16 cellular contexts compared by ENCODE assay signal in the genomic region with DNA sequence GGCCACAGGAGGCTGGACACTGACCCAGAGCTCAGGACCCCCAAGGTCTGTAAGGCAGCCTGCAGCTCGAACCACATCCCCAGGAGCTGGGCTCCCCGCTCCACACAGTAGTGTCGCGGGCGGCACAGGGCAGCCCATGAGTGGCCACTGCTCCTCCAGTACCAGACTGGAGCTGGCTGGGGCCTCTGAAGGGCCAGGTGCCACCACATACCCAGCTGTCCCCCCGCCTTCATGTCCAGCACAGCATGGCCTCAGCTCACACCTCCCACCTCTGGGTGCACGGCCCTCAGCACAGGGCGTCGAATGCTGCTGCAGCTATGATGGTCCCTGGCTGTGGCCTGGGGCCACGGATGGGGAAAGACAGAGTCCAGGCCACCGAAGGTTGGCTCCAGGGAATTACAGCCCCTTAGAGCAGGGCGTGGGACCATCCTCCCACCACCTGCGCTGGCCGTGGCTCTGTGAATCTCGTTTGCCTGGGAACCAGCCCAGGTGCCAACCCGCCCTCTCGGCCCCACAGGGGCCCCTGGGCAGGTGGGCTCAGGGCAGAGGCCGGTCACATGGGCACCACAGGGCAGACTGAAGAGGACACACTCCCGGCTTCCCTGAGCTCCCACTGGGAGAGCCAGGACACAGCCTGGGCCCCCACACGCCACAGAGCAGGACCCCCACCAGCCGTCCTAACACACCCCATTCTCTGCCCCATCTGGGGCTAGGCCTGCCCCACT. TPM values are rescaled to one million over a fixed set of nuclear protein-coding genes. Genes with fewer than 3 reads are reported as not detected.
DNase-seq lines count a peak whose midpoint lies in the region; ATAC-seq and TF ChIP-seq lines count a peak whose summit lies in the region.
"Had no signal": no experiment of that assay in that cellular context is flagged by ENCODE, and none has a peak within 500 bp of the region (broad histone marks: within the 10 kb centered on the region; RNA-seq: fewer than 3 reads in every experiment).

No MANE protein-coding gene starts in this region.

- H3K9me3 ChIP-seq in hepatocyte (ENCODE audit: low read depth) (no peaks in the 10 kb centered on the region), mammary epithelial cell (replicated peaks; ENCODE audit: insufficient read depth, low read length) (no peaks in the 10 kb centered on the region)

- no peaks in the 10 kb centered on the region for H3K4me1 ChIP-seq in hepatocyte (ENCODE audit: insufficient read depth)
- H3K4me1 ChIP-seq in mammary epithelial cell (ENCODE audit: insufficient read depth, low read length), result peaks cover 9% of the 10 kb centered on the region

- no TSS peak for BruUV-seq in mammary epithelial cell (replicated peaks; lab: Mats Ljungman, UMichigan)

- no peak for TF ChIP-seq EP300 in Ishikawa (IDR thresholded peaks at IDR 0.05; ENCODE audit: borderline replicate concordance)

- H3K36me3 ChIP-seq in hepatocyte (replicated peaks; ENCODE audit: insufficient read depth, low read depth) (no peaks in the 10 kb centered on the region), mammary epithelial cell (ENCODE audit: insufficient read depth, low read length) (peaks cover 8% of the 10 kb centered on the region)

- in situ Hi-C loops in mammary epithelial cell (cut with MboI; ENCODE audit: low sequenced_read_pairs in 2 of 2), result no loop called here

- dilution Hi-C loops in mammary epithelial cell (cut with HindIII; ENCODE audit: low sequenced_read_pairs), result loop anchor here (5.0 kb wide), 1 partner anchor 156 kb away; no protein-coding TSS in a partner anchor

- H3K4me2 ChIP-seq in hepatocyte, result no peak overlapping the region
- no peak overlapping the region for H3K4me2 ChIP-seq in mammary epithelial cell (ENCODE audit: insufficient read depth, low read depth, low read length)

- no peak overlapping the region for H3K9ac ChIP-seq in mammary epithelial cell (ENCODE audit: insufficient read depth, low read length)

- H3K9me2 ChIP-seq in hepatocyte (replicated peaks; ENCODE audit: insufficient read depth), result no peaks in the 10 kb centered on the region

- WGBS in hepatocyte (ENCODE audit: low lambda C conversion rate, missing lambda C conversion rate), result 94% methylated on average over 21 of the region's 21 CpGs
- 93% methylated on average over 13 of the region's 21 CpGs for WGBS in mammary epithelial cell (ENCODE audit: low coverage, missing lambda C conversion rate)

- H2AFZ ChIP-seq in hepatocyte (no peak overlapping the region), mammary epithelial cell (ENCODE audit: low read depth, low read length) (no peak overlapping the region)

- H3K4me1 Mint-ChIP-seq in activated CD4-positive, alpha-beta T cell treated with anti-CD3 and anti-CD28 coated beads for 36 hours, result peaks cover 50% of the 10 kb centered on the region

- H3K4me3 ChIP-seq in hepatocyte (no peak overlapping the region), mammary epithelial cell (replicated peaks in 1 of 3; ENCODE audit: insufficient read depth in 1 of 3, low read depth in 2 of 3, low read length in 3 of 3) (no peak overlapping the region)
- H3K4me3 ChIP-seq: lung had no signal

- no peak for TF ChIP-seq RAD21 in Ishikawa (IDR thresholded peaks at IDR 0.05; ENCODE audit: low read depth)

- H3K4me3 Mint-ChIP-seq in activated CD4-positive, alpha-beta T cell treated with anti-CD3 and anti-CD28 coated beads for 36 hours, result peak overlapping the region; percentile 73

- H3K27me3 Mint-ChIP-seq in activated CD4-positive, alpha-beta T cell treated with anti-CD3 and anti-CD28 coated beads for 36 hours, result no peaks in the 10 kb centered on the region
- H3K27me3 Mint-ChIP-seq: naive thymus-derived CD8-positive, alpha-beta T cell had no signal

- H4K20me1 ChIP-seq in hepatocyte (ENCODE audit: insufficient read depth, poor library complexity, severe bottlenecking) (peaks cover 3% of the 10 kb centered on the region), mammary epithelial cell (ENCODE audit: insufficient read depth, low read length) (no peaks in the 10 kb centered on the region)

- POLR2A ChIA-PET in activated CD4-positive, alpha-beta T cell treated with anti-CD3 and anti-CD28 coated beads for 36 hours (lab: Charles Lee), result no interaction called here

- H3K27me3 ChIP-seq in hepatocyte (no peaks in the 10 kb centered on the region), mammary epithelial cell (ENCODE audit: insufficient read depth, low read length) (no peaks in the 10 kb centered on the region)

- peak; percentile 19 for DNase-seq in activated CD4-positive, alpha-beta T cell treated with anti-CD3 and anti-CD28 coated beads for 36 hours
- no peak for DNase-seq in activated CD4-positive, alpha-beta T cell treated with anti-CD3 and anti-CD28 coated beads for 1 hour
- DNase-seq in left lobe of liver (ENCODE audit: low spot score) (no peak), hepatocyte (ENCODE audit: low spot score) (no peak), mammary epithelial cell (no peak)
- DNase-seq: foreskin melanocyte, GOT3, NCI-H1694, NCI-H446, SIG-M5 had no signal

- CTCF ChIA-PET in activated CD4-positive, alpha-beta T cell treated with anti-CD3 and anti-CD28 coated beads for 36 hours (lab: Charles Lee), result interaction anchor here (0.6 kb wide), 1 partner anchor 158 kb away, joined by 3 read pairs; no protein-coding TSS in a partner anchor
- CTCF ChIA-PET in mammary epithelial cell (lab: Charles Lee; ENCODE audit: low non-redundant PET), result no interaction called here

- H3K27ac Mint-ChIP-seq in activated CD4-positive, alpha-beta T cell treated with anti-CD3 and anti-CD28 coated beads for 36 hours, result peak overlapping the region; percentile 94

- H3K9me3 Mint-ChIP-seq in activated CD4-positive, alpha-beta T cell treated with anti-CD3 and anti-CD28 coated beads for 36 hours (ENCODE audit: low read depth), result no peaks in the 10 kb centered on the region
- H3K9me3 Mint-ChIP-seq: naive thymus-derived CD8-positive, alpha-beta T cell had no signal

- H3K27ac ChIP-seq in hepatocyte (no peak overlapping the region), mammary epithelial cell (ENCODE audit: insufficient read depth, low read depth, low read length) (no peak overlapping the region)
- H3K27ac ChIP-seq: C4-2B had no signal

- H3K36me3 Mint-ChIP-seq in activated CD4-positive, alpha-beta T cell treated with anti-CD3 and anti-CD28 coated beads for 36 hours (ENCODE audit: low read depth), result peaks cover 66% of the 10 kb centered on the region

- no peak for ATAC-seq in activated CD4-positive, alpha-beta T cell treated with anti-CD3 and anti-CD28 coated beads for 36 hours
- peak; percentile 8 for ATAC-seq in left lobe of liver
- ATAC-seq: naive thymus-derived CD8-positive, alpha-beta T cell had no signal

- intact Hi-C loops in activated CD4-positive, alpha-beta T cell treated with anti-CD3 and anti-CD28 coated beads for 36 hours (cut with DNase I, micrococcal nuclease), result loop anchor here (2.0 to 5.0 kb wide), 3 partner anchors 19 to 93 kb away; a partner anchor contains a TSS
- intact Hi-C loops in mammary epithelial cell (cut with micrococcal nuclease), result no loop called here

- TF ChIP-seq CTCF in hepatocyte (IDR thresholded peaks at IDR 0.05; ENCODE audit: poor library complexity) (no peak), mammary epithelial cell (conservative IDR thresholded peaks at IDR 0.05 in 1 of 2, IDR thresholded peaks at IDR 0.05 in 1 of 2; ENCODE audit: extremely low read depth in 1 of 2, insufficient read depth in 1 of 2, low read depth in 1 of 2, low read length in 2 of 2) (no peak)

- no peaks in the 10 kb centered on the region for H3K79me2 ChIP-seq in hepatocyte
- peaks cover 3% of the 10 kb centered on the region for H3K79me2 ChIP-seq in mammary epithelial cell (ENCODE audit: insufficient read depth, low read length)

TF ChIP-seq in Ishikawa, 13 proteins besides CTCF, POLR2A, EP300 and RAD21:
- TF ChIP-seq CEBPB (IDR thresholded peaks at IDR 0.05) (no peak), ZBTB7A (IDR thresholded peaks at IDR 0.05; ENCODE audit: low read depth) (0 out of 2 replicates have a peak, but pooled peaks have one; percentile 9)

RNA-seq across cellular contexts. Expression of a gene that starts 2.1 kb away (rescaled TPM):
- total RNA-seq in activated CD4-positive, alpha-beta T cell treated with anti-CD3 and anti-CD28 coated beads for 36 hours, result 100 to 1,000 TPM; 340 to 418 TPM
- total RNA-seq in left lobe of liver (0.38 TPM), hepatocyte (0.28 TPM in 1 of 2 replicates, not detected in the other), mammary epithelial cell (under 1 TPM in 1 of 2 donors, not detected in 1; 0.28 TPM)
- polyA plus RNA-seq in hepatocyte (0.34 TPM in 1 of 2 replicates, not detected in the other), mammary epithelial cell (not detected)
- not detected for polyA minus RNA-seq in mammary epithelial cell
- total RNA-seq: A172, temporal lobe had no signal

RNA-seq across cellular contexts. Expression of a gene that starts 9.7 kb away (rescaled TPM):
- total RNA-seq in activated CD4-positive, alpha-beta T cell treated with anti-CD3 and anti-CD28 coated beads for 36 hours, result 100 to 1,000 TPM in 1 of 2 experiments, 10 to 100 TPM in 1; 95.0 to 164 TPM
- not detected for total RNA-seq in left lobe of liver
- total RNA-seq in hepatocyte, result not detected in 2 replicates
- 0.86 and 1.3 TPM in 2 replicates for polyA plus RNA-seq in hepatocyte
- under 1 TPM in 1 of 2 donors, not detected in 1; 0.67 TPM for total RNA-seq in mammary epithelial cell
- not detected for polyA plus RNA-seq in mammary epithelial cell
- polyA minus RNA-seq in mammary epithelial cell, result not detected
- total RNA-seq: A172, temporal lobe had no signal

RNA-seq across cellular contexts. Expression of a gene that starts 15.8 kb away (rescaled TPM):
- 100 to 1,000 TPM; 108 to 128 TPM for total RNA-seq in activated CD4-positive, alpha-beta T cell treated with anti-CD3 and anti-CD28 coated beads for 36 hours
- total RNA-seq in left lobe of liver, result 166 TPM
- 110 and 156 TPM in 2 replicates for total RNA-seq in hepatocyte
- 296 and 311 TPM in 2 replicates for polyA plus RNA-seq in hepatocyte
- 100 to 1,000 TPM in 1 of 2 donors, 10 to 100 TPM in 1; 99.5 to 124 TPM for total RNA-seq in mammary epithelial cell
- polyA plus RNA-seq in mammary epithelial cell, result 105 TPM
- polyA minus RNA-seq in mammary epithelial cell, result 83.4 TPM

RNA-seq across cellular contexts. Expression of a gene that starts 16.0 kb away (rescaled TPM):
- 10 to 100 TPM in 1 of 2 experiments, 1 to 10 TPM in 1; 9.4 to 12.2 TPM for total RNA-seq in activated CD4-positive, alpha-beta T cell treated with anti-CD3 and anti-CD28 coated beads for 36 hours
- 9.3 TPM for total RNA-seq in left lobe of liver
- 28.8 and 28.9 TPM in 2 replicates for total RNA-seq in hepatocyte
- 36.3 and 36.9 TPM in 2 replicates for polyA plus RNA-seq in hepatocyte
- total RNA-seq in mammary epithelial cell, result 10 to 100 TPM; 18.8 to 26.7 TPM
- polyA plus RNA-seq in mammary epithelial cell, result 12.5 TPM
- polyA minus RNA-seq in mammary epithelial cell, result 3.4 TPM

RNA-seq across cellular contexts. Expression of a gene that starts 30.5 kb away (rescaled TPM):
- total RNA-seq in activated CD4-positive, alpha-beta T cell treated with anti-CD3 and anti-CD28 coated beads for 36 hours, result 1 to 10 TPM; 1.1 to 1.6 TPM
- 3.5 TPM for total RNA-seq in left lobe of liver
- total RNA-seq in hepatocyte, result 3.8 and 4.1 TPM in 2 replicates
- 5.2 and 6.6 TPM in 2 replicates for polyA plus RNA-seq in hepatocyte
- total RNA-seq in mammary epithelial cell, result 1 to 10 TPM; 2.7 to 8.8 TPM
- polyA plus RNA-seq in mammary epithelial cell, result 0.20 TPM
- not detected for polyA minus RNA-seq in mammary epithelial cell
- total RNA-seq: A172 had no signal

Comparison
In these comparisons a context has a peak if more than half of its experiments do, and no peak if none do; other contexts are left out.
1. RNA of a gene that starts 2.1 kb away (total RNA-seq): 340 to 418 TPM in activated CD4-positive, alpha-beta T cell treated with anti-CD3 and anti-CD28 coated beads for 36 hours; 0.38 TPM in left lobe of liver (single experiment), 0.28 TPM in mammary epithelial cell and 0.28 TPM in hepatocyte; every median in the first group is over 100 times any median in the second.
2. RNA of a gene that starts 9.7 kb away (total RNA-seq): 95.0 to 164 TPM in activated CD4-positive, alpha-beta T cell treated with anti-CD3 and anti-CD28 coated beads for 36 hours; 0.67 TPM in mammary epithelial cell, not detected in left lobe of liver (single experiment) and not detected in hepatocyte; every median in the first group is over 10 times any median in the second.